27 cellular contexts compared by ENCODE assay signal in genomic region chr1:167388976-167389375, GRCh38.
"Had no signal": no experiment of that assay in that cellular context is flagged by ENCODE, and none has a peak within 500 bp of the region (broad histone marks: within the 10 kb centered on the region; RNA-seq: fewer than 3 reads in every experiment).

No MANE protein-coding gene starts in this region.

- H3K4me1 ChIP-seq: lower lobe of right lung, neural progenitor cell, suprapubic skin, tibial artery, upper lobe of right lung had no signal

- DNase-seq: left colon; left lung; lower lobe of right lung; mesendoderm; naive B cell; natural killer cell; nephron progenitor cell; occipital lobe; ovary; retina; right cardiac atrium; small intestine; spleen; stimulated activated CD4-positive, alpha-beta T cell treated with anti-CD3 and anti-CD28 coated beads, Interleukin-4, amount 100 ng/mL, for 24 hours; stimulated activated naive CD4-positive, alpha-beta T cell; tibial artery; trophoblast cell; upper lobe of right lung had no signal

- H3K4me2 ChIP-seq: hepatocyte, neural progenitor cell had no signal

- H3K36me3 ChIP-seq: ovary, thoracic aorta had no signal

- H3K27me3 ChIP-seq: hepatocyte, left lung, neural progenitor cell, neutrophil, ovary, spleen, suprapubic skin, tibial artery, upper lobe of right lung had no signal

- H3K79me2 ChIP-seq: hepatocyte had no signal

- H3K4me3 ChIP-seq: hepatocyte, left lung, lower lobe of right lung, neural progenitor cell, ovary, spleen, suprapubic skin, thoracic aorta, tibial artery, upper lobe of right lung had no signal

- H3K27ac ChIP-seq: hepatocyte, left lung, lower lobe of right lung, neural progenitor cell, neutrophil, ovary, suprapubic skin, thoracic aorta, tibial artery, upper lobe of right lung had no signal

- H2AFZ ChIP-seq: hepatocyte, neural progenitor cell had no signal

- H3K9me3 ChIP-seq: left lung, lower lobe of right lung, neutrophil, ovary, spleen, suprapubic skin, thoracic aorta, tibial artery, upper lobe of right lung had no signal

- ATAC-seq: left colon; left lung; lower lobe of right lung; natural killer cell; right cardiac atrium; sciatic nerve; stimulated activated effector memory CD8-positive, alpha-beta T cell treated with anti-CD3 and anti-CD28 coated beads, Interleukin-12 subunit alpha, Interleukin-12 subunit beta, amount 100 ng/mL, for 72 hours; upper lobe of right lung had no signal

- FAIRE-seq: keratinocyte, urothelium cell line had no signal

- H3K9ac ChIP-seq: neural progenitor cell had no signal
